23 cellular contexts compared by ENCODE assay signal in the genomic region with DNA sequence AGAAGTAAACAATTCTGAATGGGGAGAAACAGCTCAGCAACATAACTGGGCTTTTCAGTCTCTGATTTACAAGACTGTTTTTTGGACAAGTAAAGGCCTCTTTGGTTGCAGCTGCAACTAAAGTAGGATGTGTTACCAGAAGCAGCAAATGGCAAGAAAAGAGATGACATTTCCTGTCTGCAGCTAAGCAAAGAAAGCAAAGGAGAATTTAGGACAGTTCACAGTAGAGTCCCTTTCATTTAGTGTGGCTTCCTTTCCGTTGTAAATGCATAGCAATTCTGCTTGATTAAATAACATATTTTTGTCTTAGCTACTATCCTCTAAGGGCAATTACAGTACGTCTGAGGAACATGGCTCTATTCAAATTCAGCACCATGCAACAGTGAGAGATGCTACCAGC.
DNase-seq lines count a peak whose midpoint lies in the region; ATAC-seq, FAIRE-seq and TF ChIP-seq lines count a peak whose summit lies in the region.
"Had no signal": no experiment of that assay in that cellular context is flagged by ENCODE, and none has a peak within 500 bp of the region (broad histone marks: within the 10 kb centered on the region; RNA-seq: fewer than 3 reads in every experiment).

No MANE protein-coding gene starts in this region.

- intact Hi-C loops in left cardiac atrium (cut with DNase I) (no loop called here), right cardiac atrium (cut with DNase I) (no loop called here), mucosa of descending colon (cut with DNase I, micrococcal nuclease) (no loop called here), esophagus squamous epithelium (cut with DNase I) (no loop called here), pancreas (cut with DNase I) (no loop called here)

- TF ChIP-seq CTCF in nephron (IDR thresholded peaks at IDR 0.05; ENCODE audit: unreplicated experiment in 3 of 3) (no peak), mucosa of descending colon (IDR thresholded peaks at IDR 0.05) (no peak), esophagus squamous epithelium (IDR thresholded peaks at IDR 0.05) (no peak), pancreas (IDR thresholded peaks at IDR 0.05) (no peak)

- H3K4me1 ChIP-seq in right cardiac atrium (ENCODE audit: control insufficient read depth, insufficient read depth, low read length): no peaks in the 10 kb centered on the region
- no peaks in the 10 kb centered on the region for H3K4me1 ChIP-seq in mucosa of descending colon (ENCODE audit: low read depth)
- H3K4me1 ChIP-seq in esophagus squamous epithelium: no peaks in the 10 kb centered on the region
- no peaks in the 10 kb centered on the region for H3K4me1 ChIP-seq in pancreas

- no peak overlapping the region for H3K4me3 Mint-ChIP-seq in nephron
- H3K4me3 Mint-ChIP-seq: HFFc6 had no signal

- DNase-seq in left cardiac atrium (no peak), right cardiac atrium (no peak), caudate nucleus (lab: John Stamatoyannopoulos, UW) (no peak), mucosa of descending colon (no peak), esophagus squamous epithelium (lab: John Stamatoyannopoulos, UW) (no peak), pancreas (no peak), NCI-H1417 (lab: John Stamatoyannopoulos, UW) (no peak)
- DNase-seq: ACHN, DMS79, H7, HFFc6, KG1, NCI-H1092 treated with DMSO at 0.1 percent for 48 hours, NCI-H1694, NCI-H2081, NCI-H2171 treated with DMSO at 0.1 percent for 48 hours, NCI-H524 treated with DMSO at 0.1 percent for 48 hours, NCI-H82 had no signal

- H3K4me3 ChIP-seq in right cardiac atrium (ENCODE audit: low read length) (no peak overlapping the region), mucosa of descending colon (no peak overlapping the region), esophagus squamous epithelium (no peak overlapping the region), pancreas (no peak overlapping the region)

- no peaks in the 10 kb centered on the region for H3K27me3 ChIP-seq in right cardiac atrium (ENCODE audit: control insufficient read depth, insufficient read depth)
- no peaks in the 10 kb centered on the region for H3K27me3 ChIP-seq in esophagus squamous epithelium
- H3K27me3 ChIP-seq in pancreas: no peaks in the 10 kb centered on the region

- no peak for TF ChIP-seq POLR2A in esophagus squamous epithelium (IDR thresholded peaks at IDR 0.05)

- peaks cover 85% of the 10 kb centered on the region for H3K36me3 Mint-ChIP-seq in nephron (ENCODE audit: low read depth)

- H3K27ac ChIP-seq in right cardiac atrium (ENCODE audit: low read length): no peak overlapping the region
- H3K27ac ChIP-seq in caudate nucleus (ENCODE audit: low read depth, low read length): peak overlapping the region; percentile 50
- H3K27ac ChIP-seq in esophagus squamous epithelium: no peak overlapping the region
- H3K27ac ChIP-seq in pancreas: no peak overlapping the region
- H3K27ac ChIP-seq: 22Rv1, C4-2B had no signal

- ATAC-seq in left cardiac atrium (peak; percentile 15 to 39), right cardiac atrium (no peak), mucosa of descending colon (no peak), pancreas (no peak)
- ATAC-seq: Panc1, SK-N-SH treated with all-trans-retinoic acid at 6 μM for 48 hours had no signal

- peaks cover 4% of the 10 kb centered on the region for H3K9me3 Mint-ChIP-seq in nephron

- peaks cover 33% of the 10 kb centered on the region for H3K4me1 Mint-ChIP-seq in nephron

- H3K27me3 Mint-ChIP-seq in nephron (ENCODE audit: low read depth): no peaks in the 10 kb centered on the region

- H3K9me3 ChIP-seq in right cardiac atrium (ENCODE audit: control insufficient read depth, low read length): no peaks in the 10 kb centered on the region
- no peaks in the 10 kb centered on the region for H3K9me3 ChIP-seq in mucosa of descending colon
- peaks cover 0 to 12% (median 0%) of the 10 kb centered on the region in 3 donors for H3K9me3 ChIP-seq in esophagus squamous epithelium
- H3K9me3 ChIP-seq in pancreas: no peaks in the 10 kb centered on the region

- peak overlapping the region in 2 of 3 experiments; percentile 15 to 82 for H3K27ac Mint-ChIP-seq in nephron
- H3K27ac Mint-ChIP-seq: HFFc6 had no signal

- no peak for FAIRE-seq in pancreas (lab: Jason Lieb, UNC)

- WGBS in right cardiac atrium: 54% methylated on average over 2 of the region's 2 CpGs
- WGBS in esophagus squamous epithelium, 2 donors: 80 to 94% methylated on average over 2 of the region's 2 CpGs
- WGBS in pancreas, 2 donors: 86 to 92% methylated on average over 2 of the region's 2 CpGs

- no peaks in the 10 kb centered on the region for H3K36me3 ChIP-seq in mucosa of descending colon (ENCODE audit: low read depth)
- peaks cover 0 to 49% (median 0%) of the 10 kb centered on the region in 3 donors for H3K36me3 ChIP-seq in esophagus squamous epithelium
- H3K36me3 ChIP-seq in pancreas: peaks cover 0 to 16% (median 0%) of the 10 kb centered on the region in 3 donors

Comparison
In these comparisons a context has a peak if more than half of its experiments do, and no peak if none do; other contexts are left out.
1. ATAC-seq: peak in left cardiac atrium (2 of 2); none in right cardiac atrium (0 of 2), mucosa of descending colon (single experiment) and pancreas (0 of 4).